Comparison of ENCODE assay signal across 1 cellular context in genomic region chr16:69188716-69189115, GRCh38.
TF ChIP-seq lines count a peak whose summit lies in the region.

No MANE protein-coding gene starts in this region.

TF ChIP-seq in H1, 55 proteins besides CTCF, POLR2A, EP300 and RAD21:
- TF ChIP-seq GABPA (IDR thresholded peaks at IDR 0.05; ENCODE audit: borderline replicate concordance, insufficient read depth, low read length) (no peak), HDAC2 (IDR thresholded peaks at IDR 0.05; ENCODE audit: borderline replicate concordance in 1 of 2, low read depth in 2 of 2, low read length in 2 of 2) (no peak), CHD7 (IDR thresholded peaks at IDR 0.05; ENCODE audit: insufficient replicate concordance, low read length) (no peak), GTF2F1 (IDR thresholded peaks at IDR 0.05; ENCODE audit: borderline replicate concordance, low read depth, low read length) (no peak), CTBP2 (IDR thresholded peaks at IDR 0.05; ENCODE audit: borderline replicate concordance, insufficient read depth, insufficient read length, low read length) (no peak), MAX (IDR thresholded peaks at IDR 0.05) (no peak), SIRT6 (IDR thresholded peaks at IDR 0.05; ENCODE audit: low read length) (no peak), NANOG (IDR thresholded peaks at IDR 0.05; ENCODE audit: insufficient read depth, low read depth, low read length, poor library complexity, severe bottlenecking) (no peak), EZH2 (IDR thresholded peaks at IDR 0.05; ENCODE audit: low read depth, low read length, severe bottlenecking) (no peak), ZNF274 (IDR thresholded peaks at IDR 0.05; ENCODE audit: borderline replicate concordance, extremely low read depth, low read length) (no peak), SP4 (IDR thresholded peaks at IDR 0.05; ENCODE audit: low read length) (no peak), NRF1 (IDR thresholded peaks at IDR 0.05; ENCODE audit: low read depth, low read length) (no peak), KDM1A (IDR thresholded peaks at IDR 0.05; ENCODE audit: borderline replicate concordance, low read length) (no peak), CHD2 (IDR thresholded peaks at IDR 0.05; ENCODE audit: low read length) (no peak), CHD1 (IDR thresholded peaks at IDR 0.05; ENCODE audit: low read depth, low read length) (no peak), E2F6 (IDR thresholded peaks at IDR 0.05) (no peak), CREB1 (IDR thresholded peaks at IDR 0.05) (no peak)
